Comparison of ENCODE assay signal across 1 cellular context in the genomic region with DNA sequence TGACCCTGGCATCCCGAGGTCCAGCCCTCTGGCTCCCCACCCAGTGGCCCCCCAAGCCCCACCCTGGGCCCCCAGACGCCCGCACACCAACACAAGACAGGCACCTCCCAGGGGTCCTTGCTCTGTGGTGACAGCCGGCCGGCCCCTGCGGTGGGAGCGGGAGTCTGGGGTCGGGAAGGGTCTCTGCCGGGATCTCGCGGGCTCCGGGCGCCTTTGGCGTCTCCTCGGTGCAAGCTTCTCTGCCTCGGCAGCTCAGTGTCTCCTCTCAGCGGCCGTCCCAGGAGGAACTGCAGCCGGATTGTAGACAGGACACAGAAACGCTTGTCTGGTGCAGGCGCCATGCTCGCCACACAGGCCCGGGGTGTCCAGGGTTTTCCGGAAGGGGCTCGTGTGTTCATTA.
TF ChIP-seq lines count a peak whose summit lies in the region.

No MANE protein-coding gene starts in this region.

TF ChIP-seq in GM23338, 12 proteins besides CTCF, POLR2A, EP300 and RAD21 (continued from another document):
- TF ChIP-seq JUNB (IDR thresholded peaks at IDR 0.05; ENCODE audit: unreplicated experiment), result no peak
- no peak for TF ChIP-seq ZNF331 (CRISPR knock-in tag; IDR thresholded peaks at IDR 0.05; ENCODE audit: low read depth)
- no peak for TF ChIP-seq STAT1 (IDR thresholded peaks at IDR 0.05; ENCODE audit: unreplicated experiment)
- TF ChIP-seq ETS1 (IDR thresholded peaks at IDR 0.05), result no peak
- TF ChIP-seq, protein P1, sequence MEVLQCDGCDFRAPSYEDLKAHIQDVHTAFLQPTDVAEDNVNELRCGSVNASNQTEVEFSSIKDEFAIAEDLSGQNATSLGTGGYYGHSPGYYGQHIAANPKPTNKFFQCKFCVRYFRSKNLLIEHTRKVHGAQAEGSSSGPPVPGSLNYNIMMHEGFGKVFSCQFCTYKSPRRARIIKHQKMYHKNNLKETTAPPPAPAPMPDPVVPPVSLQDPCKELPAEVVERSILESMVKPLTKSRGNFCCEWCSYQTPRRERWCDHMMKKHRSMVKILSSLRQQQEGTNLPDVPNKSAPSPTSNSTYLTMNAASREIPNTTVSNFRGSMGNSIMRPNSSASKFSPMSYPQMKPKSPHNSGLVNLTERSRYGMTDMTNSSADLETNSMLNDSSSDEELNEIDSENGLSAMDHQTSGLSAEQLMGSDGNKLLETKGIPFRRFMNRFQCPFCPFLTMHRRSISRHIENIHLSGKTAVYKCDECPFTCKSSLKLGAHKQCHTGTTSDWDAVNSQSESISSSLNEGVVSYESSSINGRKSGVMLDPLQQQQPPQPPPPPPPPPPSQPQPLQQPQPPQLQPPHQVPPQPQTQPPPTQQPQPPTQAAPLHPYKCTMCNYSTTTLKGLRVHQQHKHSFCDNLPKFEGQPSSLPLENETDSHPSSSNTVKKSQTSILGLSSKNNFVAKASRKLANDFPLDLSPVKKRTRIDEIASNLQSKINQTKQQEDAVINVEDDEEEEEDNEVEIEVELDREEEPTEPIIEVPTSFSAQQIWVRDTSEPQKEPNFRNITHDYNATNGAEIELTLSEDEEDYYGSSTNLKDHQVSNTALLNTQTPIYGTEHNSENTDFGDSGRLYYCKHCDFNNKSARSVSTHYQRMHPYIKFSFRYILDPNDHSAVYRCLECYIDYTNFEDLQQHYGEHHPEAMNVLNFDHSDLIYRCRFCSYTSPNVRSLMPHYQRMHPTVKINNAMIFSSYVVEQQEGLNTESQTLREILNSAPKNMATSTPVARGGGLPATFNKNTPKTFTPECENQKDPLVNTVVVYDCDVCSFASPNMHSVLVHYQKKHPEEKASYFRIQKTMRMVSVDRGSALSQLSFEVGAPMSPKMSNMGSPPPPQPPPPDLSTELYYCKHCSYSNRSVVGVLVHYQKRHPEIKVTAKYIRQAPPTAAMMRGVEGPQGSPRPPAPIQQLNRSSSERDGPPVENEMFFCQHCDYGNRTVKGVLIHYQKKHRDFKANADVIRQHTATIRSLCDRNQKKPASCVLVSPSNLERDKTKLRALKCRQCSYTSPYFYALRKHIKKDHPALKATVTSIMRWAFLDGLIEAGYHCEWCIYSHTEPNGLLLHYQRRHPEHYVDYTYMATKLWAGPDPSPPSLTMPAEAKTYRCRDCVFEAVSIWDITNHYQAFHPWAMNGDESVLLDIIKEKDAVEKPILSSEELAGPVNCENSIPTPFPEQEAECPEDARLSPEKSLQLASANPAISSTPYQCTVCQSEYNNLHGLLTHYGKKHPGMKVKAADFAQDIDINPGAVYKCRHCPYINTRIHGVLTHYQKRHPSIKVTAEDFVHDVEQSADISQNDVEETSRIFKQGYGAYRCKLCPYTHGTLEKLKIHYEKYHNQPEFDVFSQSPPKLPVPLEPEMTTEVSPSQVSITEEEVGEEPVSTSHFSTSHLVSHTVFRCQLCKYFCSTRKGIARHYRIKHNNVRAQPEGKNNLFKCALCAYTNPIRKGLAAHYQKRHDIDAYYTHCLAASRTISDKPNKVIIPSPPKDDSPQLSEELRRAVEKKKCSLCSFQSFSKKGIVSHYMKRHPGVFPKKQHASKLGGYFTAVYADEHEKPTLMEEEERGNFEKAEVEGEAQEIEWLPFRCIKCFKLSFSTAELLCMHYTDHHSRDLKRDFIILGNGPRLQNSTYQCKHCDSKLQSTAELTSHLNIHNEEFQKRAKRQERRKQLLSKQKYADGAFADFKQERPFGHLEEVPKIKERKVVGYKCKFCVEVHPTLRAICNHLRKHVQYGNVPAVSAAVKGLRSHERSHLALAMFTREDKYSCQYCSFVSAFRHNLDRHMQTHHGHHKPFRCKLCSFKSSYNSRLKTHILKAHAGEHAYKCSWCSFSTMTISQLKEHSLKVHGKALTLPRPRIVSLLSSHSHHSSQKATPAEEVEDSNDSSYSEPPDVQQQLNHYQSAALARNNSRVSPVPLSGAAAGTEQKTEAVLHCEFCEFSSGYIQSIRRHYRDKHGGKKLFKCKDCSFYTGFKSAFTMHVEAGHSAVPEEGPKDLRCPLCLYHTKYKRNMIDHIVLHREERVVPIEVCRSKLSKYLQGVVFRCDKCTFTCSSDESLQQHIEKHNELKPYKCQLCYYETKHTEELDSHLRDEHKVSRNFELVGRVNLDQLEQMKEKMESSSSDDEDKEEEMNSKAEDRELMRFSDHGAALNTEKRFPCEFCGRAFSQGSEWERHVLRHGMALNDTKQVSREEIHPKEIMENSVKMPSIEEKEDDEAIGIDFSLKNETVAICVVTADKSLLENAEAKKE (CRISPR knock-in tag; IDR thresholded peaks at IDR 0.05), result no peak
- no peak for TF ChIP-seq POLR2AphosphoS5 (IDR thresholded peaks at IDR 0.05; ENCODE audit: low read depth)
- TF ChIP-seq, protein P2, sequence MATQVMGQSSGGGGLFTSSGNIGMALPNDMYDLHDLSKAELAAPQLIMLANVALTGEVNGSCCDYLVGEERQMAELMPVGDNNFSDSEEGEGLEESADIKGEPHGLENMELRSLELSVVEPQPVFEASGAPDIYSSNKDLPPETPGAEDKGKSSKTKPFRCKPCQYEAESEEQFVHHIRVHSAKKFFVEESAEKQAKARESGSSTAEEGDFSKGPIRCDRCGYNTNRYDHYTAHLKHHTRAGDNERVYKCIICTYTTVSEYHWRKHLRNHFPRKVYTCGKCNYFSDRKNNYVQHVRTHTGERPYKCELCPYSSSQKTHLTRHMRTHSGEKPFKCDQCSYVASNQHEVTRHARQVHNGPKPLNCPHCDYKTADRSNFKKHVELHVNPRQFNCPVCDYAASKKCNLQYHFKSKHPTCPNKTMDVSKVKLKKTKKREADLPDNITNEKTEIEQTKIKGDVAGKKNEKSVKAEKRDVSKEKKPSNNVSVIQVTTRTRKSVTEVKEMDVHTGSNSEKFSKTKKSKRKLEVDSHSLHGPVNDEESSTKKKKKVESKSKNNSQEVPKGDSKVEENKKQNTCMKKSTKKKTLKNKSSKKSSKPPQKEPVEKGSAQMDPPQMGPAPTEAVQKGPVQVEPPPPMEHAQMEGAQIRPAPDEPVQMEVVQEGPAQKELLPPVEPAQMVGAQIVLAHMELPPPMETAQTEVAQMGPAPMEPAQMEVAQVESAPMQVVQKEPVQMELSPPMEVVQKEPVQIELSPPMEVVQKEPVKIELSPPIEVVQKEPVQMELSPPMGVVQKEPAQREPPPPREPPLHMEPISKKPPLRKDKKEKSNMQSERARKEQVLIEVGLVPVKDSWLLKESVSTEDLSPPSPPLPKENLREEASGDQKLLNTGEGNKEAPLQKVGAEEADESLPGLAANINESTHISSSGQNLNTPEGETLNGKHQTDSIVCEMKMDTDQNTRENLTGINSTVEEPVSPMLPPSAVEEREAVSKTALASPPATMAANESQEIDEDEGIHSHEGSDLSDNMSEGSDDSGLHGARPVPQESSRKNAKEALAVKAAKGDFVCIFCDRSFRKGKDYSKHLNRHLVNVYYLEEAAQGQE (IDR thresholded peaks at IDR 0.05; ENCODE audit: unreplicated experiment), result no peak
